Comparison of ENCODE assay signal across 15 cellular contexts in the genomic region with DNA sequence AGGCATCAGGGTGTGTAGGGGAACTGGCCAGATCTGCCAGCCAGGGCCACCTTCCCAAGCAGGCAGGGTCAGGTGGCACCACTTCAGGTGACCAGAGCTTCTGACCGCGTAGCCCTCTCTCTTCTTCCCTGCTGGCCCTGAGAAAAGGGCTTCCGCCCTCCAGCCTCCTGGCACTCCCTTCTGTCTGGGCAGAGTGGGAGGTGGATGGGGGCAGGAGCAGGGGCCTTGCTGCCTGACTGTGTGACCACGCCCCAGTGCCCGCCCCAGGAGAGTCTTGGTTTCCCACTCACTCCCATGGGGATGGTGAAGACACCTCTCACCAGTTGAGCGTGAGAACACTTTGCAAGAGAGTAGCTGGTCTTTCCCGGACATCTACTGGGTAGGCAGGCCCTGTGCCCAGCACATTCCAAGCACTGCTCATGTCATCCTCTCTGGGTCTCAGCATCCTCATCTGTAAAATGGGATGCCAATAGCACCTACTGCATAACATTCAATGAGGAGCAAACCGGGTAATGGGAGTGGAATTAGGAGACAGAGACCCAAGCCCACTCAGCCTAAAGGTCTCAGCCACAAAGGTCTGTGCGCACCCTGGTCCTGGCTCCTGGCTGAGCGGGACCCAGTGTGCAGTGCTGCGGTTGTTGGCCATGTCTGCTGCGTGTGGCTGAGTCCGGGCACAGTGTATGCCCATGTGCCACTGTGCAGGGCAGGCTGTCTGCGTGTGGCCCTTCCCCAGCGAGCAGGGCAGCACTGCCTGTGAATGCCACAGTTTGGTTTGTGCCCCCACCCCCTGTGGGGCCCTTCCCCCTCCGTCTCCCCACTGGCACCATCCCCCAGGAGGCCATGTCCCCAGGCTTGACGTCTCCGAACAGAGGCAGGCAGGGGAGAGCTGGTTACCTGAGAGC.
DNase-seq lines count a peak whose midpoint lies in the region; ATAC-seq, FAIRE-seq and TF ChIP-seq lines count a peak whose summit lies in the region.
"Had no signal": no experiment of that assay in that cellular context is flagged by ENCODE, and none has a peak within 500 bp of the region (broad histone marks: within the 10 kb centered on the region; RNA-seq: fewer than 3 reads in every experiment).

No MANE protein-coding gene starts in this region.

- peak overlapping the region; percentile 26 for H3K4ac ChIP-seq in neuronal stem cell (ENCODE audit: low read length)

- intact Hi-C loops in GM12878 (cut with micrococcal nuclease; ENCODE audit: unreplicated experiment) = no loop called here

- peak overlapping the region in 5 of 11 experiments; percentile 13 to 52 (median 24); a peak in 6 of 22 replicates for H3K9ac ChIP-seq in BLaER1 treated with 17β-estradiol and CSF1 and Interleukin-3, amounts not matched to agents 10 nM and 100 nM
- no peak overlapping the region for H3K9ac ChIP-seq in GM12878 (ENCODE audit: control insufficient read depth, insufficient read depth, low read length)
- peak overlapping the region; percentile 72 for H3K9ac ChIP-seq in neuronal stem cell (ENCODE audit: low read depth, low read length, poor library complexity)
- no peak overlapping the region for H3K9ac ChIP-seq in neural progenitor cell

- H4K20me1 ChIP-seq in BLaER1 treated with 17β-estradiol and CSF1 and Interleukin-3, amounts not matched to agents 10 nM and 100 nM = no peaks in the 10 kb centered on the region
- H4K20me1 ChIP-seq in GM12878 (ENCODE audit: control insufficient read depth, insufficient read depth) (no peaks in the 10 kb centered on the region), hepatocyte (ENCODE audit: insufficient read depth, poor library complexity, severe bottlenecking) (no peaks in the 10 kb centered on the region), neural progenitor cell (ENCODE audit: low read depth) (no peaks in the 10 kb centered on the region)

- H3K4me1 Mint-ChIP-seq in neural progenitor cell = peaks cover 33% of the 10 kb centered on the region

- peaks cover 11 to 23% (median 16%) of the 10 kb centered on the region in 11 experiments for H3K9me3 ChIP-seq in BLaER1 treated with 17β-estradiol and CSF1 and Interleukin-3, amounts not matched to agents 10 nM and 100 nM (replicated peaks in 1 of 11)
- H3K9me3 ChIP-seq in GM12878 (replicated peaks; ENCODE audit: control insufficient read depth, insufficient read depth, low read length) (peaks cover 3% of the 10 kb centered on the region; the same call in 2 of the 3 replicates), neuronal stem cell (replicated peaks in 1 of 2; ENCODE audit: control insufficient read depth in 2 of 2, insufficient read depth in 1 of 2, low read depth in 1 of 2, low read length in 2 of 2) (peaks cover 0 to 6% of the 10 kb centered on the region in 2 donors), hepatocyte (ENCODE audit: low read depth) (no peaks in the 10 kb centered on the region), neural progenitor cell (ENCODE audit: low read depth) (no peaks in the 10 kb centered on the region)
- H3K9me3 ChIP-seq: BE2C, HAP-1 had no signal

- BruUV-seq in GM12878 (replicated peaks; lab: Mats Ljungman, UMichigan) = no TSS peak

- TF ChIP-seq CTCF in GM12878 (IDR thresholded peaks at IDR 0.05 in 2 of 3, conservative IDR thresholded peaks at IDR 0.05 in 1 of 3; ENCODE audit: control insufficient read depth in 2 of 3, extremely low read depth in 1 of 3, insufficient read depth in 1 of 3, low read depth in 3 of 3, low read length in 3 of 3) = no peak
- no peak for TF ChIP-seq CTCF in hepatocyte (IDR thresholded peaks at IDR 0.05; ENCODE audit: poor library complexity)
- TF ChIP-seq CTCF in neural progenitor cell (IDR thresholded peaks at IDR 0.05) = no peak

- peak overlapping the region; percentile 36 to 79 (median 69); a peak in 21 of 22 replicates for H3K4me2 ChIP-seq in BLaER1 treated with 17β-estradiol and CSF1 and Interleukin-3, amounts not matched to agents 10 nM and 100 nM
- H3K4me2 ChIP-seq in GM12878 (ENCODE audit: control insufficient read depth, insufficient read depth) (no peak overlapping the region), neuronal stem cell (ENCODE audit: insufficient read depth, low read length, poor library complexity, severe bottlenecking) (no peak overlapping the region), hepatocyte (no peak overlapping the region), neural progenitor cell (no peak overlapping the region)
- H3K4me2 ChIP-seq: GM23338 had no signal

- TF ChIP-seq POLR2A in GM12878 (IDR thresholded peaks at IDR 0.05; ENCODE audit: low read depth, low read length) = no peak

- 52% methylated on average over 18 of the region's 18 CpGs for WGBS in GM12878 (ENCODE audit: insufficient coverage, insufficient replicate concordance, low lambda C conversion rate, missing lambda C conversion rate)
- WGBS in neuronal stem cell (ENCODE audit: extremely low coverage in 2 of 2, insufficient read length in 2 of 2, insufficient replicate concordance in 1 of 2), 2 donors = no CpG with 5 or more reads among the region's 18 CpGs
- WGBS in hepatocyte (ENCODE audit: low lambda C conversion rate, missing lambda C conversion rate) = 94% methylated on average over 17 of the region's 18 CpGs

- no peak overlapping the region for H3K4me3 ChIP-seq in BLaER1 treated with 17β-estradiol and CSF1 and Interleukin-3, amounts not matched to agents 10 nM and 100 nM
- H3K4me3 ChIP-seq in GM12878 (no peak overlapping the region), neuronal stem cell (ENCODE audit: low read length in 2 of 2) (no peak overlapping the region), hepatocyte (no peak overlapping the region), neural progenitor cell (no peak overlapping the region)
- H3K4me3 ChIP-seq: GM23338, HAP-1 had no signal

- no peak for ATAC-seq in GM12878
- ATAC-seq: GM23338 had no signal

- in situ Hi-C loops in GM12878 (cut with MboI) = no loop called here

- H2BK5ac ChIP-seq in neuronal stem cell (ENCODE audit: low read length) = peak overlapping the region; percentile 42

- no peaks in the 10 kb centered on the region for H3K27me3 ChIP-seq in BLaER1 treated with 17β-estradiol and CSF1 and Interleukin-3, amounts not matched to agents 10 nM and 100 nM
- H3K27me3 ChIP-seq in GM12878 (replicated peaks in 1 of 2; ENCODE audit: control insufficient read depth in 2 of 2, insufficient read depth in 2 of 2, low read length in 1 of 2) (no peaks in the 10 kb centered on the region; a peak in 1 of 4 replicates), neuronal stem cell (ENCODE audit: control insufficient read depth in 3 of 3, insufficient read depth in 3 of 3, low read depth in 1 of 3, low read length in 3 of 3) (peaks cover 0 to 2% (median 0%) of the 10 kb centered on the region in 3 experiments), hepatocyte (no peaks in the 10 kb centered on the region), neural progenitor cell (no peaks in the 10 kb centered on the region)
- H3K27me3 ChIP-seq: BE2C had no signal

- POLR2A ChIA-PET in GM12878 (lab: Charles Lee) = no interaction called here

- no peak overlapping the region for H3K27ac Mint-ChIP-seq in neural progenitor cell
- H3K27ac Mint-ChIP-seq: GM23338 had no signal

- no peak for FAIRE-seq in GM12878 (lab: Jason Lieb, UNC)
- FAIRE-seq: A204.1, GM18507 had no signal

- H3K4me1 ChIP-seq in BLaER1 treated with 17β-estradiol and CSF1 and Interleukin-3, amounts not matched to agents 10 nM and 100 nM = peaks cover 29 to 81% (median 62%) of the 10 kb centered on the region in 10 experiments
- H3K4me1 ChIP-seq in GM12878 (ENCODE audit: control insufficient read depth, insufficient read depth, low read length) (no peaks in the 10 kb centered on the region), neuronal stem cell (ENCODE audit: control insufficient read depth in 2 of 2, insufficient read depth in 1 of 2, low read depth in 1 of 2, low read length in 2 of 2) (peaks cover 16 to 22% of the 10 kb centered on the region in 2 donors), hepatocyte (ENCODE audit: insufficient read depth) (peaks cover 7% of the 10 kb centered on the region), neural progenitor cell (peaks cover 14% of the 10 kb centered on the region)

- peak overlapping the region; percentile 89 for H4K8ac ChIP-seq in neuronal stem cell (ENCODE audit: low read depth, low read length)

- H3K27ac ChIP-seq in BLaER1 treated with 17β-estradiol and CSF1 and Interleukin-3, amounts not matched to agents 10 nM and 100 nM = peak overlapping the region in 1 of 11 experiments; percentile 11; a peak in 2 of 22 replicates
- H3K27ac ChIP-seq in GM12878 (ENCODE audit: control insufficient read depth, insufficient read depth) (no peak overlapping the region), neuronal stem cell (replicated peaks; ENCODE audit: low read length) (no peak overlapping the region), hepatocyte (no peak overlapping the region), neural progenitor cell (no peak overlapping the region)

- H3K79me1 ChIP-seq in neuronal stem cell (ENCODE audit: low read depth, low read length) = no peaks in the 10 kb centered on the region

- TF ChIP-seq EP300 in GM12878 (IDR thresholded peaks at IDR 0.05; ENCODE audit: borderline replicate concordance in 1 of 2, control insufficient read depth in 1 of 2, low read depth in 2 of 2, low read length in 2 of 2) = no peak

- peaks cover 6% of the 10 kb centered on the region for H3K9me3 Mint-ChIP-seq in neural progenitor cell

- H3F3A ChIP-seq in neural progenitor cell (ENCODE audit: low read depth) = peaks cover 25% of the 10 kb centered on the region

- no peak overlapping the region for H3K4me3 Mint-ChIP-seq in neural progenitor cell
- H3K4me3 Mint-ChIP-seq: CD4-positive, CD25-positive, alpha-beta regulatory T cell; GM23338 had no signal

- no peak overlapping the region for H3K23ac ChIP-seq in neuronal stem cell (ENCODE audit: low read depth, low read length, poor library complexity)

- H3K36me3 ChIP-seq in BLaER1 treated with 17β-estradiol and CSF1 and Interleukin-3, amounts not matched to agents 10 nM and 100 nM = no peaks in the 10 kb centered on the region
- no peaks in the 10 kb centered on the region for H3K36me3 ChIP-seq in GM12878 (ENCODE audit: control insufficient read depth in 2 of 2, insufficient read depth in 2 of 2, low read length in 1 of 2)
- H3K36me3 ChIP-seq in neuronal stem cell (replicated peaks in 1 of 2; ENCODE audit: control insufficient read depth in 2 of 2, insufficient read depth in 2 of 2, low read length in 2 of 2) = peaks cover 0 to 3% of the 10 kb centered on the region in 2 donors
- H3K36me3 ChIP-seq in hepatocyte (replicated peaks; ENCODE audit: insufficient read depth, low read depth) = no peaks in the 10 kb centered on the region
- H3K36me3 ChIP-seq in neural progenitor cell = no peaks in the 10 kb centered on the region
- H3K36me3 ChIP-seq: BE2C, HAP-1 had no signal

- H2BK120ac ChIP-seq in neuronal stem cell (ENCODE audit: low read depth, low read length) = peak overlapping the region; percentile 88

- H3K79me2 ChIP-seq in GM12878 (ENCODE audit: control insufficient read depth, insufficient read depth, low read length) (no peaks in the 10 kb centered on the region), hepatocyte (no peaks in the 10 kb centered on the region), neural progenitor cell (ENCODE audit: low read depth) (no peaks in the 10 kb centered on the region)

- CTCF ChIA-PET in GM12878 (lab: Yijun Ruan, JAX) = no interaction called here

- H3K36me3 Mint-ChIP-seq in neural progenitor cell = peaks cover 4% of the 10 kb centered on the region
- H3K36me3 Mint-ChIP-seq: CD4-positive, CD25-positive, alpha-beta regulatory T cell had no signal

- peak overlapping the region; percentile 96 for H2AK5ac ChIP-seq in neuronal stem cell (ENCODE audit: low read depth, low read length)

- RAD21 ChIA-PET in GM12878 (lab: Charles Lee; ENCODE audit: unreplicated experiment) = no interaction called here

- no peak overlapping the region for H2BK12ac ChIP-seq in neuronal stem cell (ENCODE audit: low read length)

- peaks cover 22% of the 10 kb centered on the region for H3K27me3 Mint-ChIP-seq in neural progenitor cell (ENCODE audit: insufficient read depth, low read depth)
- H3K27me3 Mint-ChIP-seq: CD4-positive, CD25-positive, alpha-beta regulatory T cell had no signal

- H3K9me2 ChIP-seq in hepatocyte (replicated peaks; ENCODE audit: insufficient read depth) = no peaks in the 10 kb centered on the region

- no peak overlapping the region for H2AFZ ChIP-seq in GM12878 (ENCODE audit: control insufficient read depth, low read depth, low read length)
- no peak overlapping the region for H2AFZ ChIP-seq in neuronal stem cell (ENCODE audit: low read length)
- H2AFZ ChIP-seq in hepatocyte = no peak overlapping the region
- no peak overlapping the region for H2AFZ ChIP-seq in neural progenitor cell (replicated peaks)
- H2AFZ ChIP-seq: GM23338 had no signal

- H3K18ac ChIP-seq in neuronal stem cell (ENCODE audit: low read length) = peak overlapping the region; percentile 81

- H2BK15ac ChIP-seq in neuronal stem cell (ENCODE audit: low read length) = peak overlapping the region; percentile 94

- peak overlapping the region; percentile 41 for H4K91ac ChIP-seq in neuronal stem cell (ENCODE audit: low read depth, low read length, poor library complexity)

- DNase-seq in GM12878 (ENCODE audit: low read depth, low spot score) (no peak), neuronal stem cell (ENCODE audit: low spot score) (no peak), SIG-M5 (lab: John Stamatoyannopoulos, UW) (no peak), hepatocyte (ENCODE audit: low spot score) (no peak), neural progenitor cell (ENCODE audit: low spot score) (no peak)
- DNase-seq in activated effector memory CD4-positive, alpha-beta T cell treated with anti-CD3 and anti-CD28 coated beads, Interleukin-2, amount 50 U/mL, for 16 hours = no peak
- DNase-seq: BE2C; CD4-positive, CD25-positive, alpha-beta regulatory T cell; DMS53; GF-D8 had no signal

- H3K14ac ChIP-seq in neuronal stem cell (ENCODE audit: low read length) = peak overlapping the region; percentile 59

- SMC1A ChIA-PET in GM12878 (lab: Charles Lee; ENCODE audit: uncharacterized antibody, unreplicated experiment) = no interaction called here

- TF ChIP-seq RAD21 in GM12878 (IDR thresholded peaks at IDR 0.05; ENCODE audit: insufficient read depth, low read depth, low read length) = no peak

Comparison
In these comparisons a context has a peak if more than half of its experiments do, and no peak if none do; other contexts are left out.
1. H3K4me2 ChIP-seq: peak in BLaER1 treated with 17β-estradiol and CSF1 and Interleukin-3, amounts not matched to agents 10 nM and 100 nM (11 of 11); none in GM12878 (single experiment), neuronal stem cell (single experiment), hepatocyte (single experiment) and neural progenitor cell (single experiment).